ENCODE assay signal across 11 cellular contexts in genomic region chrX:80334583-80334982, GRCh38.
DNase-seq lines count a peak whose midpoint lies in the region; ATAC-seq, FAIRE-seq and TF ChIP-seq lines count a peak whose summit lies in the region.
"Had no signal": no experiment of that assay in that cellular context is flagged by ENCODE, and none has a peak within 500 bp of the region (broad histone marks: within the 10 kb centered on the region; RNA-seq: fewer than 3 reads in every experiment).

No MANE protein-coding gene starts in this region.

- TF ChIP-seq RAD21 in K562 (CRISPR knock-in tag; conservative IDR thresholded peaks at IDR 0.05 in 1 of 2, IDR thresholded peaks at IDR 0.05 in 1 of 2) = no peak

- DNase-seq in NCI-H82 (lab: John Stamatoyannopoulos, UW) = peak; percentile 68
- no peak for DNase-seq in K562 (ENCODE audit: extremely low read depth in 1 of 4, low spot score in 3 of 4)
- DNase-seq in keratinocyte (ENCODE audit: low read depth, low spot score) = no peak
- no peak for DNase-seq in NCI-H226
- no peak for DNase-seq in right lobe of liver
- DNase-seq in NK-92 treated with Interleukin-12 subunit alpha and Interleukin-12 subunit beta, amount 100 ng/mL, for 24 hours (lab: John Stamatoyannopoulos, UW) = no peak
- DNase-seq: activated T-cell treated with anti-CD3 and anti-CD28 coated beads for 4 hours, brain microvascular endothelial cell, HFFc6 had no signal

- TF ChIP-seq POLR2A in K562 (conservative IDR thresholded peaks at IDR 0.05) (no peak), right lobe of liver (IDR thresholded peaks at IDR 0.05) (no peak)

- TF ChIP-seq EP300 in K562 (IDR thresholded peaks at IDR 0.05; ENCODE audit: low read length) = no peak

- no peak overlapping the region for H3K27ac ChIP-seq in K562 (ENCODE audit: extremely low read depth, low read depth, low read length)
- H3K27ac ChIP-seq in keratinocyte (ENCODE audit: control insufficient read depth, insufficient read depth, low read length) = no peak overlapping the region
- H3K27ac ChIP-seq in right lobe of liver = no peak overlapping the region
- H3K27ac ChIP-seq: brain microvascular endothelial cell had no signal

- POLR2A ChIA-PET in K562 (lab: Yijun Ruan, JAX) = no interaction called here

- H3K36me3 ChIP-seq in K562 (ENCODE audit: control insufficient read depth, insufficient read depth, low read length) = no peaks in the 10 kb centered on the region
- no peaks in the 10 kb centered on the region for H3K36me3 ChIP-seq in keratinocyte (ENCODE audit: control insufficient read depth in 2 of 2, extremely low read depth in 1 of 2, insufficient read depth in 2 of 2, low read length in 2 of 2)
- no peaks in the 10 kb centered on the region for H3K36me3 ChIP-seq in skeletal muscle satellite cell (ENCODE audit: insufficient read depth, low read length)
- H3K36me3 ChIP-seq in right lobe of liver = no peaks in the 10 kb centered on the region
- H3K36me3 ChIP-seq: brain microvascular endothelial cell had no signal

- CTCF ChIA-PET in K562 (lab: Yijun Ruan, JAX; ENCODE audit: low intra/inter-chr PET ratio) = no interaction called here

- H3K9me3 ChIP-seq in K562 (replicated peaks; ENCODE audit: control insufficient read depth, insufficient read depth, low read depth, low read length) (0 out of 2 replicates have a peak, but pooled peaks cover 2% of the 10 kb centered on the region), keratinocyte (ENCODE audit: control insufficient read depth, low read depth, low read length) (no peaks in the 10 kb centered on the region), skeletal muscle satellite cell (replicated peaks; ENCODE audit: low read length) (no peaks in the 10 kb centered on the region), right lobe of liver (no peaks in the 10 kb centered on the region)

- H4K20me1 ChIP-seq in K562 (replicated peaks; ENCODE audit: control insufficient read depth, insufficient read depth, low read length) (no peaks in the 10 kb centered on the region), keratinocyte (ENCODE audit: control insufficient read depth, extremely low read depth, insufficient read depth, low read length) (no peaks in the 10 kb centered on the region)

- H3K79me2 ChIP-seq in K562 (ENCODE audit: control insufficient read depth, insufficient read depth, low read length) (no peaks in the 10 kb centered on the region), keratinocyte (ENCODE audit: control insufficient read depth, insufficient read depth, low read length) (no peaks in the 10 kb centered on the region)

- TF ChIP-seq CTCF in K562 (IDR thresholded peaks at IDR 0.05 in 2 of 3, conservative IDR thresholded peaks at IDR 0.05 in 1 of 3; ENCODE audit: insufficient read depth in 2 of 3, low read depth in 1 of 3, low read length in 3 of 3) (no peak), keratinocyte (optimal IDR thresholded peaks at IDR 0.05 in 1 of 3, IDR thresholded peaks at IDR 0.05 in 1 of 3, conservative IDR thresholded peaks at IDR 0.05 in 1 of 3; ENCODE audit: extremely low read depth in 1 of 3, insufficient read depth in 2 of 3, low read length in 3 of 3) (no peak), right lobe of liver (IDR thresholded peaks at IDR 0.05) (no peak)

- ATAC-seq in K562 (no peak), HG03108 (IDR thresholded peaks at IDR 0.05; ENCODE audit: unreplicated experiment) (no peak), right lobe of liver (no peak)

- H3K9ac ChIP-seq in K562 (ENCODE audit: insufficient read depth in 1 of 2, low read depth in 2 of 2, low read length in 2 of 2) = no peak overlapping the region
- H3K9ac ChIP-seq in keratinocyte (ENCODE audit: control insufficient read depth, extremely low read depth, insufficient read depth, low read length) = peak overlapping the region; percentile 41
- no peak overlapping the region for H3K9ac ChIP-seq in skeletal muscle satellite cell (ENCODE audit: low read depth, low read length)

- H3K27me3 ChIP-seq in K562 (ENCODE audit: control insufficient read depth in 2 of 2, insufficient read depth in 2 of 2, low read length in 2 of 2) (no peaks in the 10 kb centered on the region), keratinocyte (ENCODE audit: control insufficient read depth, extremely low read depth, insufficient read depth, low read length) (no peaks in the 10 kb centered on the region), skeletal muscle satellite cell (ENCODE audit: control insufficient read depth, insufficient read depth, low read length) (no peaks in the 10 kb centered on the region), right lobe of liver (no peaks in the 10 kb centered on the region)
- H3K27me3 ChIP-seq: brain microvascular endothelial cell had no signal

- no peaks in the 10 kb centered on the region for H3K4me1 ChIP-seq in K562 (replicated peaks in 1 of 2; ENCODE audit: control insufficient read depth in 2 of 2, insufficient read depth in 2 of 2, low read length in 2 of 2)
- no peaks in the 10 kb centered on the region for H3K4me1 ChIP-seq in keratinocyte (ENCODE audit: control insufficient read depth, extremely low read depth, insufficient read depth, low read length)
- no peaks in the 10 kb centered on the region for H3K4me1 ChIP-seq in skeletal muscle satellite cell (ENCODE audit: control insufficient read depth, insufficient read depth, low read length)
- H3K4me1 ChIP-seq in right lobe of liver = no peaks in the 10 kb centered on the region

- BruUV-seq in K562 (replicated peaks; lab: Mats Ljungman, UMichigan) = TSS peak; percentile 69

- WGBS in K562 (ENCODE audit: insufficient coverage, low coverage, missing lambda C conversion rate) = 28% methylated on average over 3 of the region's 7 CpGs
- 50% methylated on average over 7 of the region's 7 CpGs for WGBS in right lobe of liver (ENCODE audit: insufficient coverage, low coverage, low lambda C conversion rate, missing lambda C conversion rate)

- in situ Hi-C loops in K562 (cut with MboI) = no loop called here

- intact Hi-C loops in K562 (cut with micrococcal nuclease) = no loop called here
- intact Hi-C loops in right lobe of liver (cut with DNase I) = no loop called here

- dilution Hi-C loops in keratinocyte (cut with MboI; ENCODE audit: extremely low pct_ligation_motif_present, low sequenced_read_pairs) = no loop called here

- H3K4me3 ChIP-seq in K562 = no peak overlapping the region
- H3K4me3 ChIP-seq in keratinocyte (ENCODE audit: control insufficient read depth in 2 of 3, extremely low read depth in 1 of 3, insufficient read depth in 2 of 3, low read depth in 1 of 3, low read length in 3 of 3) = peak overlapping the region; percentile 35 to 66 (median 54)
- H3K4me3 ChIP-seq in skeletal muscle satellite cell (ENCODE audit: low read length) = peak overlapping the region; percentile 56
- H3K4me3 ChIP-seq in right lobe of liver = no peak overlapping the region

- H3K4me2 ChIP-seq in K562 (ENCODE audit: insufficient read depth, low read length) = no peak overlapping the region
- H3K4me2 ChIP-seq in keratinocyte (ENCODE audit: control insufficient read depth, extremely low read depth, insufficient read depth, low read depth, low read length) = peak overlapping the region; percentile 73
- peak overlapping the region; percentile 76 for H3K4me2 ChIP-seq in skeletal muscle satellite cell (ENCODE audit: low read length)

- no peak overlapping the region for H2AFZ ChIP-seq in K562 (ENCODE audit: low read depth, low read length)
- peak overlapping the region; percentile 87 for H2AFZ ChIP-seq in keratinocyte (ENCODE audit: control insufficient read depth, low read length)

- FAIRE-seq in K562 (lab: Jason Lieb, UNC) (no peak), keratinocyte (lab: Jason Lieb, UNC) (no peak)

- H3K9me1 ChIP-seq in K562 (ENCODE audit: control insufficient read depth, insufficient read depth, low read length) (no peaks in the 10 kb centered on the region), keratinocyte (ENCODE audit: control insufficient read depth, extremely low read depth, insufficient read depth, low read length) (no peaks in the 10 kb centered on the region)

TF ChIP-seq in K562, 482 proteins besides CTCF, POLR2A, EP300 and RAD21 (continues in another document):
- no peak for TF ChIP-seq ZNF717 (CRISPR knock-in tag; IDR thresholded peaks at IDR 0.05)
- TF ChIP-seq LCOR (CRISPR knock-in tag; IDR thresholded peaks at IDR 0.05) = no peak
- no peak for TF ChIP-seq EHMT2 (IDR thresholded peaks at IDR 0.05)
- no peak for TF ChIP-seq DPF2 (IDR thresholded peaks at IDR 0.05)
- TF ChIP-seq ATF1 (CRISPR knock-in tag; IDR thresholded peaks at IDR 0.05) = no peak
- no peak for TF ChIP-seq ATF1 (tag; IDR thresholded peaks at IDR 0.05)
- TF ChIP-seq ZEB2 (IDR thresholded peaks at IDR 0.05) = no peak
- TF ChIP-seq ZNF23 (CRISPR knock-in tag; IDR thresholded peaks at IDR 0.05) = no peak
- TF ChIP-seq FOXA1 (IDR thresholded peaks at IDR 0.05; ENCODE audit: borderline replicate concordance) = no peak
- TF ChIP-seq SIX5 (IDR thresholded peaks at IDR 0.05; ENCODE audit: borderline replicate concordance in 1 of 2, insufficient read depth in 1 of 2, low read depth in 1 of 2, low read length in 2 of 2) = no peak
- TF ChIP-seq TCF7 (IDR thresholded peaks at IDR 0.05; ENCODE audit: borderline replicate concordance) = no peak
- TF ChIP-seq SETDB1 (IDR thresholded peaks at IDR 0.05; ENCODE audit: low read length) = no peak

Comparison
In these comparisons a context has a peak if more than half of its experiments do, and no peak if none do; other contexts are left out.
1. H3K4me3 ChIP-seq: peak in keratinocyte (3 of 3) and skeletal muscle satellite cell (single experiment); none in K562 (single experiment) and right lobe of liver (0 of 3).